In genomic region chr17:34769049-34769448, GRCh38 we compare ENCODE assay signal across 29 cellular contexts.
"Had no signal": no experiment of that assay in that cellular context is flagged by ENCODE, and none has a peak within 500 bp of the region (broad histone marks: within the 10 kb centered on the region; RNA-seq: fewer than 3 reads in every experiment).

No MANE protein-coding gene starts in this region.

- H3K27ac ChIP-seq: VCaP had no signal

- DNase-seq: activated B cell treated with CpG ODN at 0.5 μM for 24 hours; activated CD4-positive, alpha-beta memory T cell treated with anti-CD3 and anti-CD28 coated beads for 36 hours; activated CD4-positive, alpha-beta T cell treated with anti-CD3 and anti-CD28 coated beads for 4 hours; activated CD4-positive, alpha-beta T cell treated with anti-CD3 and anti-CD28 coated beads, Interleukin-2, amount 50 U/mL, for 1 hour; activated CD4-positive, CD25-positive, alpha-beta regulatory T cell treated with anti-CD3 and anti-CD28 coated beads, Interleukin-2, amount 50 U/mL, for 72 hours; activated CD8-positive, alpha-beta memory T cell treated with anti-CD3 and anti-CD28 coated beads, Interleukin-2, amount 50 U/mL, for 4 hours; activated gamma-delta T cell treated with Interleukin-2 at 50 U/mL for 16 hours; activated naive CD4-positive, alpha-beta T cell treated with anti-CD3 and anti-CD28 coated beads, Interleukin-2, amount 10 ng/mL, durations not matched to agents 7 days and 5 days; activated naive CD8-positive, alpha-beta T cell treated with anti-CD3 and anti-CD28 coated beads, Interleukin-2, amount 50 U/mL, for 24 hours; activated T-cell treated with anti-CD3 and anti-CD28 coated beads for 4 hours; activated T-cell treated with anti-CD3 and anti-CD28 coated beads, Interleukin-2, amount 50 U/mL, for 4 hours; anterior cingulate cortex; central memory CD4-positive, alpha-beta T cell; NCI-H1105; NCI-H1436; NCI-H1694; NCI-H1930; NCI-H2081 treated with DMSO at 0.1 percent for 48 hours; NCI-H2171; NCI-H510A treated with DMSO at 0.1 percent for 48 hours; NCI-H526 treated with DMSO at 0.1 percent for 48 hours; NCI-H774; SW 1271; T-helper 1 cell; T-helper 2 cell; T-helper 9 cell had no signal

- ATAC-seq: activated naive CD8-positive, alpha-beta T cell treated with anti-CD3 and anti-CD28 coated beads, Interleukin-2, amount 50 U/mL, for 24 hours; activated T-cell treated with anti-CD3 and anti-CD28 coated beads, Interleukin-2, amount 50 U/mL, for 4 hours; K562; Panc1 had no signal

- H3K4me3 ChIP-seq: K562 had no signal
